Comparison of ENCODE assay signal across 26 cellular contexts in genomic region chr16:46906360-46907060, GRCh38.
"Had no signal": no experiment of that assay in that cellular context is flagged by ENCODE, and none has a peak within 500 bp of the region (broad histone marks: within the 10 kb centered on the region; RNA-seq: fewer than 3 reads in every experiment).

No MANE protein-coding gene starts in this region.

- ATAC-seq: activated CD8-positive, alpha-beta T cell treated with anti-CD3 and anti-CD28 coated beads for 36 hours; activated naive CD8-positive, alpha-beta T cell treated with anti-CD3 and anti-CD28 coated beads, Interleukin-2, amount 50 U/mL, for 24 hours; activated T-cell treated with anti-CD3 and anti-CD28 coated beads, Interleukin-2, amount 50 U/mL, for 4 hours; activated T-helper 17 cell treated with anti-CD3 and anti-CD28 coated beads, Interleukin-2, amount 50 U/mL, for 72 hours; esophagus mucosa; left lung; mucosa of descending colon; natural killer cell treated with Interleukin-12 subunit alpha and Interleukin-12 subunit beta and Interleukin-15 and Interleukin-18, amount 100 ng/mL, for 72 hours; right cardiac atrium; stimulated activated memory B cell treated with anti-CD40 and anti-IgM and Interleukin-4, amounts not matched to agents 10 μg/mL and 1 μg/mL and 100 μg/mL, for 72 hours had no signal

- H3K27ac Mint-ChIP-seq: activated B cell treated with CpG ODN at 0.5 μM for 24 hours; activated CD8-positive, alpha-beta T cell treated with anti-CD3 and anti-CD28 coated beads for 36 hours; activated naive CD4-positive, alpha-beta T cell treated with anti-CD3 and anti-CD28 coated beads, Interleukin-2, amount 50 U/mL, for 24 hours; activated naive CD8-positive, alpha-beta T cell treated with anti-CD3 and anti-CD28 coated beads, Interleukin-2, amount 50 U/mL, for 24 hours; activated T-helper 17 cell treated with anti-CD3 and anti-CD28 coated beads, Interleukin-2, amount 50 U/mL, for 72 hours; natural killer cell treated with Interleukin-12 subunit alpha and Interleukin-12 subunit beta and Interleukin-15 and Interleukin-18, amount 100 ng/mL, for 72 hours had no signal

- H3K36me3 Mint-ChIP-seq: activated naive CD4-positive, alpha-beta T cell treated with anti-CD3 and anti-CD28 coated beads, Interleukin-2, amount 50 U/mL, for 24 hours; natural killer cell treated with Interleukin-12 subunit alpha and Interleukin-12 subunit beta and Interleukin-15 and Interleukin-18, amount 100 ng/mL, for 72 hours had no signal

- H3K4me3 Mint-ChIP-seq: activated B cell treated with CpG ODN at 0.5 μM for 24 hours; activated CD8-positive, alpha-beta T cell treated with anti-CD3 and anti-CD28 coated beads for 36 hours; activated naive CD4-positive, alpha-beta T cell treated with anti-CD3 and anti-CD28 coated beads, Interleukin-2, amount 50 U/mL, for 24 hours; activated naive CD8-positive, alpha-beta T cell treated with anti-CD3 and anti-CD28 coated beads, Interleukin-2, amount 50 U/mL, for 24 hours; activated T-cell treated with anti-CD3 and anti-CD28 coated beads, Interleukin-2, amount 50 U/mL, for 4 hours; activated T-helper 17 cell treated with anti-CD3 and anti-CD28 coated beads, Interleukin-2, amount 50 U/mL, for 72 hours; natural killer cell treated with Interleukin-12 subunit alpha and Interleukin-12 subunit beta and Interleukin-15 and Interleukin-18, amount 100 ng/mL, for 72 hours; stimulated activated memory B cell treated with anti-CD40 and anti-IgM and Interleukin-4, amounts not matched to agents 10 μg/mL and 1 μg/mL and 100 μg/mL, for 72 hours; T-helper 1 cell treated with Interleukin-12 subunit alpha and Interleukin-12 subunit beta and Interleukin-4 antibody, amounts not matched to agents 30 μg/mL and 1 μg/mL, for 36 hours; type B pancreatic cell had no signal

- H3K4me3 ChIP-seq: coronary artery, heart right ventricle, left lung, lung, mucosa of descending colon, stomach, thoracic aorta, uterus had no signal

- H3K4me1 Mint-ChIP-seq: activated naive CD4-positive, alpha-beta T cell treated with anti-CD3 and anti-CD28 coated beads, Interleukin-2, amount 50 U/mL, for 24 hours had no signal

- DNase-seq: activated B cell treated with CpG ODN at 0.5 μM for 24 hours; activated CD4-positive, alpha-beta T cell treated with anti-CD3 and anti-CD28 coated beads, Interleukin-2, amount 50 U/mL, for 1 hour; activated CD8-positive, alpha-beta T cell treated with anti-CD3 and anti-CD28 coated beads for 36 hours; activated naive CD8-positive, alpha-beta T cell treated with anti-CD3 and anti-CD28 coated beads, Interleukin-2, amount 50 U/mL, for 24 hours; activated T-cell treated with anti-CD3 and anti-CD28 coated beads, Interleukin-2, amount 50 U/mL, for 4 hours; cerebellar nuclear complex; foreskin fibroblast; heart right ventricle; left lung; mucosa of descending colon; right cardiac atrium; stimulated activated CD4-positive, alpha-beta T cell treated with anti-CD3 and anti-CD28 coated beads, Interleukin-12 subunit alpha, Interleukin-12 subunit beta, amount 100 ng/mL, for 4 hours; stimulated activated CD4-positive, alpha-beta T cell treated with anti-CD3 and anti-CD28 coated beads, Interleukin-4, amount 100 ng/mL, for 24 hours; stomach; SW 1271; uterus had no signal

- H3K27ac ChIP-seq: coronary artery, left lung, thoracic aorta, uterus had no signal

- H3K27me3 ChIP-seq: heart right ventricle, left lung, stomach, uterus had no signal

- H3K9me3 Mint-ChIP-seq: activated B cell treated with CpG ODN at 0.5 μM for 24 hours; activated CD8-positive, alpha-beta T cell treated with anti-CD3 and anti-CD28 coated beads for 36 hours; activated naive CD4-positive, alpha-beta T cell treated with anti-CD3 and anti-CD28 coated beads, Interleukin-2, amount 50 U/mL, for 24 hours; activated naive CD8-positive, alpha-beta T cell treated with anti-CD3 and anti-CD28 coated beads, Interleukin-2, amount 50 U/mL, for 24 hours; activated T-cell treated with anti-CD3 and anti-CD28 coated beads, Interleukin-2, amount 50 U/mL, for 4 hours; activated T-helper 17 cell treated with anti-CD3 and anti-CD28 coated beads, Interleukin-2, amount 50 U/mL, for 72 hours; natural killer cell treated with Interleukin-12 subunit alpha and Interleukin-12 subunit beta and Interleukin-15 and Interleukin-18, amount 100 ng/mL, for 72 hours; stimulated activated memory B cell treated with anti-CD40 and anti-IgM and Interleukin-4, amounts not matched to agents 10 μg/mL and 1 μg/mL and 100 μg/mL, for 72 hours; T-helper 1 cell treated with Interleukin-12 subunit alpha and Interleukin-12 subunit beta and Interleukin-4 antibody, amounts not matched to agents 30 μg/mL and 1 μg/mL, for 36 hours; type B pancreatic cell had no signal

- H3K27me3 Mint-ChIP-seq: activated B cell treated with CpG ODN at 0.5 μM for 24 hours; activated CD8-positive, alpha-beta T cell treated with anti-CD3 and anti-CD28 coated beads for 36 hours; activated naive CD4-positive, alpha-beta T cell treated with anti-CD3 and anti-CD28 coated beads, Interleukin-2, amount 50 U/mL, for 24 hours; activated naive CD8-positive, alpha-beta T cell treated with anti-CD3 and anti-CD28 coated beads, Interleukin-2, amount 50 U/mL, for 24 hours; activated T-helper 17 cell treated with anti-CD3 and anti-CD28 coated beads, Interleukin-2, amount 50 U/mL, for 72 hours; natural killer cell treated with Interleukin-12 subunit alpha and Interleukin-12 subunit beta and Interleukin-15 and Interleukin-18, amount 100 ng/mL, for 72 hours; stimulated activated memory B cell treated with anti-CD40 and anti-IgM and Interleukin-4, amounts not matched to agents 10 μg/mL and 1 μg/mL and 100 μg/mL, for 72 hours; type B pancreatic cell had no signal

- H3K36me3 ChIP-seq: uterus had no signal
